8 cellular contexts compared by ENCODE assay signal in genomic region chr16:4372578-4373355, GRCh38. TPM values are rescaled to one million over a fixed set of nuclear protein-coding genes. Genes with fewer than 3 reads are reported as not detected.
DNase-seq lines count a peak whose midpoint lies in the region; ATAC-seq and TF ChIP-seq lines count a peak whose summit lies in the region.

No MANE protein-coding gene starts in this region.

- CTCF ChIA-PET in Panc1 (lab: Charles Lee), result interaction anchor here (1.6 kb wide), 1 partner anchor 30 kb away, joined by 7 read pairs; no protein-coding TSS in a partner anchor

- H4K20me1 ChIP-seq in osteoblast (ENCODE audit: insufficient read depth, low read length), result peaks cover 60% of the 10 kb centered on the region

- POLR2A ChIA-PET in Panc1 (lab: Charles Lee), result no interaction called here

- H3K27ac ChIP-seq in Panc1 (ENCODE audit: low read length) (peak overlapping the region; percentile 83), esophagus (ENCODE audit: low read depth in 2 of 2, low read length in 1 of 2) (peak overlapping the region; percentile 77 to 93), osteoblast (ENCODE audit: low read depth, low read length) (peak overlapping the region; percentile 98)

- DNase-seq in NCI-H1436 (lab: John Stamatoyannopoulos, UW) (peak; percentile 32), NCI-H1436 treated with DMSO at 0.1 percent for 48 hours (lab: John Stamatoyannopoulos, UW) (no peak), Panc1 (ENCODE audit: low read depth, low spot score) (no peak), osteoblast (ENCODE audit: insufficient read length, low spot score, missing footprints) (peak; percentile 98), cortex of kidney (lab: John Stamatoyannopoulos, UW) (no peak), KBM-7 (no peak), NCI-H128 (lab: John Stamatoyannopoulos, UW; ENCODE audit: unreplicated experiment) (no peak)

- H3K27me3 ChIP-seq in Panc1 (ENCODE audit: control insufficient read depth, insufficient read depth, low read length) (no peaks in the 10 kb centered on the region), esophagus (ENCODE audit: control insufficient read depth in 1 of 2, insufficient read depth in 2 of 2, low read length in 2 of 2) (no peaks in the 10 kb centered on the region), osteoblast (ENCODE audit: insufficient read depth, low read length) (no peaks in the 10 kb centered on the region)

- intact Hi-C loops in Panc1 (cut with micrococcal nuclease; ENCODE audit: unreplicated experiment), result no loop called here

- H3K36me3 ChIP-seq in Panc1 (ENCODE audit: control insufficient read depth, insufficient read depth, low read length), result no peaks in the 10 kb centered on the region
- peaks cover 0 to 5% of the 10 kb centered on the region in 2 donors for H3K36me3 ChIP-seq in esophagus (ENCODE audit: control insufficient read depth in 2 of 2, insufficient read depth in 2 of 2, low read length in 1 of 2)
- H3K36me3 ChIP-seq in osteoblast (ENCODE audit: insufficient read depth, low read length), result peaks cover 12% of the 10 kb centered on the region

- H3K4me1 ChIP-seq in Panc1 (ENCODE audit: control insufficient read depth, insufficient read depth, low read length) (peaks cover 66% of the 10 kb centered on the region), esophagus (ENCODE audit: control insufficient read depth in 2 of 2, insufficient read depth in 2 of 2, low read length in 1 of 2) (peaks cover 33 to 38% of the 10 kb centered on the region in 2 donors), osteoblast (ENCODE audit: insufficient read depth, low read length) (peaks cover 68% of the 10 kb centered on the region)

- peak; percentile 5; the same call in 1 of the 2 replicates for ATAC-seq in Panc1

- H3K4me3 ChIP-seq in Panc1 (ENCODE audit: low read depth in 2 of 2, low read length in 2 of 2) (peak overlapping the region; percentile 79 to 80), esophagus (ENCODE audit: low read depth in 1 of 2, low read length in 2 of 2) (peak overlapping the region; percentile 59 to 85), osteoblast (ENCODE audit: insufficient read depth, low read length) (peak overlapping the region; percentile 100)

- peak overlapping the region; percentile 93 for H3K4me2 ChIP-seq in osteoblast (ENCODE audit: insufficient read depth, low read length)

- no TSS peak for BruUV-seq in Panc1 (replicated peaks; lab: Mats Ljungman, UMichigan)

- WGBS in esophagus, 2 donors, result 65 to 67% methylated on average over 10 of the region's 10 CpGs

- no peak overlapping the region for H2AFZ ChIP-seq in osteoblast (ENCODE audit: low read length)

- H3K9me3 ChIP-seq in Panc1 (ENCODE audit: control insufficient read depth, insufficient read depth, low read depth, low read length), result no peaks in the 10 kb centered on the region
- no peaks in the 10 kb centered on the region for H3K9me3 ChIP-seq in esophagus (ENCODE audit: control insufficient read depth in 2 of 2, insufficient read depth in 1 of 2, low read depth in 1 of 2, low read length in 1 of 2)
- no peaks in the 10 kb centered on the region for H3K9me3 ChIP-seq in osteoblast (ENCODE audit: low read depth, low read length)

- in situ Hi-C loops in Panc1 (cut with HindIII; ENCODE audit: low pct_unique_long_range_greater_than_20kb, low sequenced_read_pairs), result no loop called here
- in situ Hi-C loops in KBM-7 (cut with MboI; ENCODE audit: low pct_unique_long_range_greater_than_20kb, low sequenced_read_pairs), result no loop called here

- peaks cover 58% of the 10 kb centered on the region for H3K79me2 ChIP-seq in osteoblast (ENCODE audit: insufficient read depth, low read length)

- no peak for TF ChIP-seq CTCF in Panc1 (IDR thresholded peaks at IDR 0.05)
- no peak for TF ChIP-seq CTCF in osteoblast (IDR thresholded peaks at IDR 0.05; ENCODE audit: extremely low read depth, low read depth, low read length)

RNA-seq across cellular contexts. Expression of gene VASN, which starts 1.1 kb away (rescaled TPM):
- total RNA-seq in Panc1 (2021; ENCODE audit: unreplicated experiment), result 33.5 TPM
- 34.7 TPM for polyA plus RNA-seq in Panc1 (2012; ENCODE audit: insufficient read length)
- 10 to 100 TPM; 25.5 to 32.7 TPM for polyA plus RNA-seq in esophagus
- 202 and 217 TPM in 2 replicates for total RNA-seq in osteoblast

RNA-seq across cellular contexts. Expression of gene PAM16, which starts 21.6 kb away (rescaled TPM):
- total RNA-seq in Panc1 (2021; ENCODE audit: unreplicated experiment) (104 TPM), osteoblast (17.4 and 18.6 TPM in 2 replicates)
- 105 TPM for polyA plus RNA-seq in Panc1 (2012; ENCODE audit: insufficient read length)
- polyA plus RNA-seq in esophagus, result 10 to 100 TPM; 48.2 to 86.1 TPM

RNA-seq across cellular contexts. Expression of gene CORO7, which starts 43.6 kb away (rescaled TPM):
- total RNA-seq in Panc1 (2021; ENCODE audit: unreplicated experiment), result 37.5 TPM
- 27.7 TPM for polyA plus RNA-seq in Panc1 (2012; ENCODE audit: insufficient read length)
- polyA plus RNA-seq in esophagus, result 10 to 100 TPM; 11.6 to 12.8 TPM
- 9.7 and 17.7 TPM in 2 replicates for total RNA-seq in osteoblast

RNA-seq across cellular contexts. Expression of gene DNAJA3, which starts 52.9 kb away (rescaled TPM):
- total RNA-seq in Panc1 (2021; ENCODE audit: unreplicated experiment), result 68.7 TPM
- 73.2 TPM for polyA plus RNA-seq in Panc1 (2012; ENCODE audit: insufficient read length)
- polyA plus RNA-seq in esophagus, result 10 to 100 TPM; 20.5 to 27.8 TPM
- total RNA-seq in osteoblast, result 30.0 and 30.9 TPM in 2 replicates

RNA-seq across cellular contexts. Expression of gene GLIS2, which starts 56.9 kb away (rescaled TPM):
- total RNA-seq in Panc1 (2021; ENCODE audit: unreplicated experiment) (87.3 TPM), osteoblast (5.0 and 5.4 TPM in 2 replicates)
- polyA plus RNA-seq in Panc1 (2012; ENCODE audit: insufficient read length), result 78.7 TPM
- polyA plus RNA-seq in esophagus, result 1 to 10 TPM; 1.2 to 1.6 TPM

Comparison
In these comparisons a context has a peak if more than half of its experiments do, and no peak if none do; other contexts are left out.
1. DNase-seq: peak in NCI-H1436 (single experiment) and osteoblast (single experiment); none in NCI-H1436 treated with DMSO at 0.1 percent for 48 hours (single experiment), Panc1 (single experiment), cortex of kidney (single experiment), KBM-7 (single experiment) and NCI-H128 (single experiment).
2. Peak in every context shown above with its lines, with median percentiles within 50 percentile points of each other: H3K27ac ChIP-seq and H3K4me3 ChIP-seq.